In the genomic region with DNA sequence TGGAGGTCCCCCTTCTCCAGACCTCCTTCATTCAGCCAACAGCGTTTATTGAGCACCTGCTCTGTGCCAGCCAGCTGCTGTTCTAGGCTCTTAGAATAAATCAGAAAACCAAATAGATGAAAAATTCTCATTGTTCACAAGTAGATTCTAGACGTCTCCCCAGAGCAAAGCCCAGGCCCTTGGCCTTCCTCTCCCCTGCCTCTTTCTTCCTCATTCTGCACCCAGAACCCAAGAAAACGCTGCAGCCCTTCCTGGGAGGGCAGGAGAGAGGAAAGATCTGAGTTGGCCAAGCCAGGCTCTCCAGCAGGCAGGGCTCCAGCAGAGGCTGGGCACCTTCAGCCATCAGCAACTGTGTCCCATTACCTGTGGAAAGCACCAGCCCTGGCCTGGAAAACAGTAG, we compare ENCODE assay signal across 22 cellular contexts. TPM values are rescaled to one million over a fixed set of nuclear protein-coding genes. Genes with fewer than 3 reads are reported as not detected.
DNase-seq lines count a peak whose midpoint lies in the region; ATAC-seq and TF ChIP-seq lines count a peak whose summit lies in the region.
"Had no signal": no experiment of that assay in that cellular context is flagged by ENCODE, and none has a peak within 500 bp of the region (broad histone marks: within the 10 kb centered on the region; RNA-seq: fewer than 3 reads in every experiment).

No MANE protein-coding gene starts in this region.

- H3K4me3 ChIP-seq in HL-60 (replicated peaks; ENCODE audit: insufficient read depth, low read length) (no peak overlapping the region), NB4 (ENCODE audit: low read depth, low read length) (no peak overlapping the region)
- H3K4me3 ChIP-seq in effector memory CD4-positive, alpha-beta T cell (ENCODE audit: insufficient read depth, low read depth, low read length, poor library complexity, severe bottlenecking) = no peak overlapping the region
- no peak overlapping the region for H3K4me3 ChIP-seq in naive thymus-derived CD4-positive, alpha-beta T cell (ENCODE audit: low read length)
- H3K4me3 ChIP-seq: BLaER1, K562 had no signal

- H3K27me3 ChIP-seq in HL-60 (ENCODE audit: insufficient read depth, poor library complexity, severe bottlenecking) = no peaks in the 10 kb centered on the region
- no peaks in the 10 kb centered on the region for H3K27me3 ChIP-seq in effector memory CD4-positive, alpha-beta T cell (replicated peaks; ENCODE audit: control insufficient read depth, insufficient read depth, low read length, poor library complexity, severe bottlenecking)
- H3K27me3 ChIP-seq in naive thymus-derived CD4-positive, alpha-beta T cell (ENCODE audit: control insufficient read depth in 2 of 2, insufficient read depth in 2 of 2, low read length in 2 of 2) = no peaks in the 10 kb centered on the region
- H3K27me3 ChIP-seq: BLaER1 had no signal

- CTCF ChIA-PET in naive thymus-derived CD4-positive, alpha-beta T cell (lab: Charles Lee) = no interaction called here

- H3K4me1 ChIP-seq in effector memory CD4-positive, alpha-beta T cell (ENCODE audit: control insufficient read depth, insufficient read depth, low read length, poor library complexity, severe bottlenecking) = no peaks in the 10 kb centered on the region
- no peaks in the 10 kb centered on the region for H3K4me1 ChIP-seq in naive thymus-derived CD4-positive, alpha-beta T cell (ENCODE audit: control insufficient read depth in 2 of 2, insufficient read depth in 2 of 2, low read length in 2 of 2)
- H3K4me1 ChIP-seq: Caco-2 had no signal

- no peak for TF ChIP-seq POLR2A in NB4 (IDR thresholded peaks at IDR 0.05; ENCODE audit: extremely low read depth, insufficient read length)

- peak overlapping the region; percentile 61 for H3K27ac Mint-ChIP-seq in dendritic cell treated with granulocyte-macrophage colony-stimulating factor and Interleukin-4, amounts not matched to agents 40 ng/mL and 50 ng/mL, for 4 days
- no peak overlapping the region for H3K27ac Mint-ChIP-seq in naive thymus-derived CD4-positive, alpha-beta T cell
- no peak overlapping the region for H3K27ac Mint-ChIP-seq in mesothelial cell of epicardium
- H3K27ac Mint-ChIP-seq: CD4-positive, alpha-beta memory T cell had no signal

- intact Hi-C loops in dendritic cell treated with granulocyte-macrophage colony-stimulating factor and Interleukin-4, amounts not matched to agents 40 ng/mL and 50 ng/mL, for 4 days (cut with micrococcal nuclease) = no loop called here
- intact Hi-C loops in naive thymus-derived CD4-positive, alpha-beta T cell (cut with micrococcal nuclease) = no loop called here

- no peaks in the 10 kb centered on the region for H3K36me3 Mint-ChIP-seq in dendritic cell treated with granulocyte-macrophage colony-stimulating factor and Interleukin-4, amounts not matched to agents 40 ng/mL and 50 ng/mL, for 4 days (ENCODE audit: low read depth)
- no peaks in the 10 kb centered on the region for H3K36me3 Mint-ChIP-seq in naive thymus-derived CD4-positive, alpha-beta T cell
- no peaks in the 10 kb centered on the region for H3K36me3 Mint-ChIP-seq in mesothelial cell of epicardium
- H3K36me3 Mint-ChIP-seq: CD4-positive, alpha-beta memory T cell had no signal

- H3K9me3 Mint-ChIP-seq in dendritic cell treated with granulocyte-macrophage colony-stimulating factor and Interleukin-4, amounts not matched to agents 40 ng/mL and 50 ng/mL, for 4 days = no peaks in the 10 kb centered on the region
- no peaks in the 10 kb centered on the region for H3K9me3 Mint-ChIP-seq in naive thymus-derived CD4-positive, alpha-beta T cell
- H3K9me3 Mint-ChIP-seq in mesothelial cell of epicardium = no peaks in the 10 kb centered on the region
- H3K9me3 Mint-ChIP-seq: CD4-positive, alpha-beta memory T cell had no signal

- peaks cover 14% of the 10 kb centered on the region for H3K27me3 Mint-ChIP-seq in dendritic cell treated with granulocyte-macrophage colony-stimulating factor and Interleukin-4, amounts not matched to agents 40 ng/mL and 50 ng/mL, for 4 days
- peaks cover 7 to 44% (median 33%) of the 10 kb centered on the region in 5 donors for H3K27me3 Mint-ChIP-seq in naive thymus-derived CD4-positive, alpha-beta T cell
- no peaks in the 10 kb centered on the region for H3K27me3 Mint-ChIP-seq in mesothelial cell of epicardium (ENCODE audit: low read depth)

- H3K4me1 Mint-ChIP-seq in dendritic cell treated with granulocyte-macrophage colony-stimulating factor and Interleukin-4, amounts not matched to agents 40 ng/mL and 50 ng/mL, for 4 days (ENCODE audit: low read depth) = peaks cover 88% of the 10 kb centered on the region
- peaks cover 0 to 8% (median 0%) of the 10 kb centered on the region in 7 donors for H3K4me1 Mint-ChIP-seq in naive thymus-derived CD4-positive, alpha-beta T cell
- H3K4me1 Mint-ChIP-seq in mesothelial cell of epicardium = peaks cover 17% of the 10 kb centered on the region

- TF ChIP-seq CTCF in HL-60 (IDR thresholded peaks at IDR 0.05; ENCODE audit: insufficient read depth, low read length) (no peak), NB4 (IDR thresholded peaks at IDR 0.05; ENCODE audit: low read depth, low read length) (no peak), mesothelial cell of epicardium (IDR thresholded peaks at IDR 0.05; ENCODE audit: unreplicated experiment) (no peak)

- no peak for ATAC-seq in naive thymus-derived CD4-positive, alpha-beta T cell

- no peaks in the 10 kb centered on the region for H3K9me3 ChIP-seq in effector memory CD4-positive, alpha-beta T cell (ENCODE audit: control insufficient read depth, low read length)
- H3K9me3 ChIP-seq in naive thymus-derived CD4-positive, alpha-beta T cell (ENCODE audit: control insufficient read depth in 2 of 3, low read length in 3 of 3) = no peaks in the 10 kb centered on the region
- H3K9me3 ChIP-seq: BLaER1, Caco-2 had no signal

- H3K27ac ChIP-seq in HL-60 (replicated peaks) = peak overlapping the region; percentile 97
- no peak overlapping the region for H3K27ac ChIP-seq in effector memory CD4-positive, alpha-beta T cell (ENCODE audit: insufficient read depth, low read length, poor library complexity, severe bottlenecking)
- no peak overlapping the region for H3K27ac ChIP-seq in naive thymus-derived CD4-positive, alpha-beta T cell (ENCODE audit: low read depth, low read length)
- H3K27ac ChIP-seq: BLaER1 had no signal

- DNase-seq in HL-60 (ENCODE audit: low read depth in 1 of 2, low spot score in 1 of 2) (peak in 1 of 2 experiments; percentile 81), NB4 (ENCODE audit: low read depth) (peak; percentile 57), kidney tubule cell (ENCODE audit: low spot score) (no peak), mesothelial cell of epicardium (ENCODE audit: low spot score in 2 of 2, unreplicated experiment in 2 of 2) (no peak)
- DNase-seq in effector memory CD4-positive, alpha-beta T cell = no peak
- DNase-seq in naive thymus-derived CD4-positive, alpha-beta T cell = no peak
- DNase-seq: CD4-positive, alpha-beta memory T cell; MM.1S; NCI-H1694; NCI-H2081; NCI-H2171 treated with DMSO at 0.1 percent for 48 hours; NCI-H446; OCI-M1 had no signal

- no peaks in the 10 kb centered on the region for H3K36me3 ChIP-seq in effector memory CD4-positive, alpha-beta T cell (ENCODE audit: control insufficient read depth, insufficient read depth, low read length)
- no peaks in the 10 kb centered on the region for H3K36me3 ChIP-seq in naive thymus-derived CD4-positive, alpha-beta T cell (ENCODE audit: control insufficient read depth in 2 of 3, insufficient read depth in 3 of 3, low read length in 3 of 3)
- H3K36me3 ChIP-seq: BLaER1 had no signal

- POLR2A ChIA-PET in naive thymus-derived CD4-positive, alpha-beta T cell (lab: Charles Lee) = no interaction called here

- no peak overlapping the region for H3K4me3 Mint-ChIP-seq in dendritic cell treated with granulocyte-macrophage colony-stimulating factor and Interleukin-4, amounts not matched to agents 40 ng/mL and 50 ng/mL, for 4 days
- H3K4me3 Mint-ChIP-seq in naive thymus-derived CD4-positive, alpha-beta T cell = no peak overlapping the region
- no peak overlapping the region for H3K4me3 Mint-ChIP-seq in mesothelial cell of epicardium
- H3K4me3 Mint-ChIP-seq: CD4-positive, alpha-beta memory T cell had no signal

RNA-seq across cellular contexts. Expression of a gene that starts 12.0 kb away (rescaled TPM):
- total RNA-seq in naive thymus-derived CD4-positive, alpha-beta T cell = 1 to 10 TPM in 1 of 5 experiments, under 1 TPM in 1, not detected in 3; 0.29 to 2.4 TPM
- polyA plus RNA-seq in naive thymus-derived CD4-positive, alpha-beta T cell = not detected
- total RNA-seq in mesothelial cell of epicardium = not detected in 3 replicates
- total RNA-seq: Caco-2; CD4-positive, alpha-beta memory T cell; G401; H1; K562; SK-MEL-5 had no signal
- polyA plus RNA-seq: CD4-positive, alpha-beta memory T cell; H1; K562 had no signal

RNA-seq across cellular contexts. Expression of a gene that starts 31.4 kb away (rescaled TPM):
- not detected for total RNA-seq in naive thymus-derived CD4-positive, alpha-beta T cell
- polyA plus RNA-seq in naive thymus-derived CD4-positive, alpha-beta T cell = not detected
- 3.3 to 4.4 TPM (median 3.6 TPM) in 3 replicates for total RNA-seq in mesothelial cell of epicardium
- total RNA-seq: CD4-positive, alpha-beta memory T cell; G401; H1; K562; SK-MEL-5 had no signal
- polyA plus RNA-seq: CD4-positive, alpha-beta memory T cell; K562 had no signal

RNA-seq across cellular contexts. Expression of a gene that starts 54.3 kb away (rescaled TPM):
- not detected for total RNA-seq in naive thymus-derived CD4-positive, alpha-beta T cell
- not detected for polyA plus RNA-seq in naive thymus-derived CD4-positive, alpha-beta T cell
- total RNA-seq in mesothelial cell of epicardium = not detected in 3 replicates
- total RNA-seq: Caco-2; CD4-positive, alpha-beta memory T cell; G401; Right ventricle myocardium superior; RPMI7951; SK-MEL-5 had no signal
- polyA plus RNA-seq: CD4-positive, alpha-beta memory T cell had no signal
